Comparison of ENCODE assay signal across 14 cellular contexts in the genomic region with DNA sequence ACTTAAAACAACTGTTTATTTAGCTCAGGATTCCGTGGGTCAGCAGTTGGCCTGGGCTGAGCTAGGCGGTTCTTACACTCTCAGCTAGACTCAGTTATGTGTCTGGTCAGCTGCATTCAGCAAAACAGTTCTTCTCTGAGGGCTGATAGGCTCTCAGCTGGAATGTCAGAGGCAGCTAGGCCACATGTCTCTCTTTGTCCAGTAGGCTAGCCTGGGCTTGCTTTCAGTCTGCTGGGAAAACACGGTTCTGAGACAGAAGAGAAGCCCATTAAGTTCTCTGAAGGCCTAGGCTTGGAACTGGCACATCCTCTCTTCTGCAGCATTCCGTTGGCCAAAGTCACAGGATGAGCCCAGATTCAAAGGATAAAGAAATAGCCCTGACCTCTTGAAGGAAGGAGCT.
A peak's percentile ranks its signal among the peaks of the same experiment; 100 is the strongest.
DNase-seq lines count a peak whose midpoint lies in the region; ATAC-seq and TF ChIP-seq lines count a peak whose summit lies in the region.
"Had no signal": no experiment of that assay in that cellular context is flagged by ENCODE, and none has a peak within 500 bp of the region (broad histone marks: within the 10 kb centered on the region; RNA-seq: fewer than 3 reads in every experiment).

No MANE protein-coding gene starts in this region.

- in situ Hi-C loops in gastrocnemius medialis (cut with MboI; ENCODE audit: low sequenced_read_pairs in 4 of 4), result no loop called here

- H3K4me3 ChIP-seq in gastrocnemius medialis, result no peak overlapping the region
- H3K4me3 ChIP-seq: SK-N-MC had no signal

- H3K36me3 Mint-ChIP-seq in glutamatergic neuron (ENCODE audit: unreplicated experiment), result no peaks in the 10 kb centered on the region
- H3K36me3 Mint-ChIP-seq: activated naive CD8-positive, alpha-beta T cell treated with anti-CD3 and anti-CD28 coated beads, Interleukin-2, amount 10 ng/mL, durations not matched to agents 7 days and 5 days had no signal

- ATAC-seq in gastrocnemius medialis (peak in 1 of 2 donors; percentile 9), HG02938 (IDR thresholded peaks at IDR 0.05; ENCODE audit: unreplicated experiment) (no peak), GM18519 (IDR thresholded peaks at IDR 0.05; ENCODE audit: low FRiP score, unreplicated experiment) (no peak)

- H3K27ac Mint-ChIP-seq in glutamatergic neuron (ENCODE audit: unreplicated experiment), result peak overlapping the region; percentile 88
- H3K27ac Mint-ChIP-seq: activated CD4-positive, alpha-beta memory T cell treated with anti-CD3 and anti-CD28 coated beads, Interleukin-2, amount 10 ng/mL, durations not matched to agents 7 days and 5 days; activated naive CD8-positive, alpha-beta T cell treated with anti-CD3 and anti-CD28 coated beads, Interleukin-2, amount 10 ng/mL, durations not matched to agents 7 days and 5 days; H9; naive B cell had no signal

- peaks cover 45% of the 10 kb centered on the region for H3K4me1 Mint-ChIP-seq in glutamatergic neuron (ENCODE audit: low read depth, unreplicated experiment)
- H3K4me1 Mint-ChIP-seq: activated CD4-positive, alpha-beta memory T cell treated with anti-CD3 and anti-CD28 coated beads, Interleukin-2, amount 10 ng/mL, durations not matched to agents 7 days and 5 days; activated naive CD8-positive, alpha-beta T cell treated with anti-CD3 and anti-CD28 coated beads, Interleukin-2, amount 10 ng/mL, durations not matched to agents 7 days and 5 days had no signal

- TF ChIP-seq POLR2A in gastrocnemius medialis (IDR thresholded peaks at IDR 0.05), result no peak

- H3K4me1 ChIP-seq in gastrocnemius medialis, result peaks cover 37 to 51% of the 10 kb centered on the region in 2 donors

- TF ChIP-seq CTCF in glutamatergic neuron (IDR thresholded peaks at IDR 0.05; ENCODE audit: partially characterized antibody, unreplicated experiment), result no peak
- TF ChIP-seq CTCF in gastrocnemius medialis (IDR thresholded peaks at IDR 0.05 in 4 of 5, conservative IDR thresholded peaks at IDR 0.05 in 1 of 5), result no peak

- intact Hi-C loops in gastrocnemius medialis (cut with DNase I; ENCODE audit: low total_unique reads), result loop anchor here (10.0 kb wide), 1 partner anchor 123 kb away; no protein-coding TSS in a partner anchor

- peak overlapping the region; percentile 67 to 76 (median 70) for H3K27ac ChIP-seq in gastrocnemius medialis
- H3K27ac ChIP-seq: SK-N-MC had no signal

- no peaks in the 10 kb centered on the region for H3K27me3 ChIP-seq in gastrocnemius medialis

- no peaks in the 10 kb centered on the region for H3K9me3 ChIP-seq in gastrocnemius medialis

- H3K36me3 ChIP-seq in gastrocnemius medialis, result no peaks in the 10 kb centered on the region

- peaks cover 16% of the 10 kb centered on the region for H3K27me3 Mint-ChIP-seq in glutamatergic neuron (ENCODE audit: unreplicated experiment)
- H3K27me3 Mint-ChIP-seq: activated CD4-positive, alpha-beta memory T cell treated with anti-CD3 and anti-CD28 coated beads, Interleukin-2, amount 10 ng/mL, durations not matched to agents 7 days and 5 days; activated naive CD8-positive, alpha-beta T cell treated with anti-CD3 and anti-CD28 coated beads, Interleukin-2, amount 10 ng/mL, durations not matched to agents 7 days and 5 days; naive B cell had no signal

- no peak overlapping the region for H3K4me3 Mint-ChIP-seq in glutamatergic neuron (ENCODE audit: unreplicated experiment)
- H3K4me3 Mint-ChIP-seq: activated CD4-positive, alpha-beta memory T cell treated with anti-CD3 and anti-CD28 coated beads, Interleukin-2, amount 10 ng/mL, durations not matched to agents 7 days and 5 days; activated naive CD8-positive, alpha-beta T cell treated with anti-CD3 and anti-CD28 coated beads, Interleukin-2, amount 10 ng/mL, durations not matched to agents 7 days and 5 days; H9; naive B cell had no signal

- H3K9me3 Mint-ChIP-seq in glutamatergic neuron (ENCODE audit: unreplicated experiment), result peaks cover 24% of the 10 kb centered on the region
- H3K9me3 Mint-ChIP-seq: activated CD4-positive, alpha-beta memory T cell treated with anti-CD3 and anti-CD28 coated beads, Interleukin-2, amount 10 ng/mL, durations not matched to agents 7 days and 5 days; activated naive CD8-positive, alpha-beta T cell treated with anti-CD3 and anti-CD28 coated beads, Interleukin-2, amount 10 ng/mL, durations not matched to agents 7 days and 5 days; H9; naive B cell had no signal

- DNase-seq in HCEC 1CT, result peak; percentile 15
- peak; percentile 46 for DNase-seq in amniotic epithelial cell (ENCODE audit: low read depth)
- no peak for DNase-seq in glutamatergic neuron
- no peak for DNase-seq in gastrocnemius medialis
- no peak for DNase-seq in SIG-M5 treated with dmso at 0.1 percent for 504 hours (lab: John Stamatoyannopoulos, UW; ENCODE audit: unreplicated experiment)
- no peak for DNase-seq in inferior parietal cortex (ENCODE audit: extremely low spot score)
- DNase-seq: activated CD4-positive, alpha-beta memory T cell treated with anti-CD3 and anti-CD28 coated beads, Interleukin-2, amount 10 ng/mL, durations not matched to agents 7 days and 5 days; activated naive CD8-positive, alpha-beta T cell treated with anti-CD3 and anti-CD28 coated beads, Interleukin-2, amount 10 ng/mL, durations not matched to agents 7 days and 5 days; H9; naive B cell; NCI-H2029 had no signal

Comparison
In these comparisons a context has a peak if more than half of its experiments do, and no peak if none do; other contexts are left out.
1. DNase-seq: peak in HCEC 1CT (single experiment) and amniotic epithelial cell (single experiment); none in glutamatergic neuron (single experiment), gastrocnemius medialis (0 of 2), SIG-M5 treated with dmso at 0.1 percent for 504 hours (single experiment) and inferior parietal cortex (single experiment).